Comparison of ENCODE assay signal across 8 cellular contexts in genomic region chr12:48903982-48904411, GRCh38. TPM values are rescaled to one million over a fixed set of nuclear protein-coding genes. Genes with fewer than 3 reads are reported as not detected.
DNase-seq lines count a peak whose midpoint lies in the region; ATAC-seq and FAIRE-seq lines count a peak whose summit lies in the region.

No MANE protein-coding gene starts in this region.

- intact Hi-C loops in left colon (cut with DNase I, micrococcal nuclease): no loop called here

- no peak for FAIRE-seq in RCC 7860 (lab: Jason Lieb, UNC)

- ATAC-seq in HG02759 (IDR thresholded peaks at IDR 0.05; ENCODE audit: unreplicated experiment) (peak; percentile 85), left colon (peak; percentile 92)

- DNase-seq in ELR (ENCODE audit: low read depth) (peak; percentile 85), NCI-H2107 (lab: John Stamatoyannopoulos, UW) (peak; percentile 75), cerebellar cortex (ENCODE audit: low spot score) (peak; percentile 73), left colon (peak; percentile 67 to 83), RCC 7860 (ENCODE audit: low spot score) (no peak)
- peak; percentile 70 for DNase-seq in activated CD4-positive, alpha-beta T cell treated with anti-CD3 and anti-CD28 coated beads for 1 hour
- DNase-seq in stimulated activated CD4-positive, alpha-beta T cell treated with anti-CD3 and anti-CD28 coated beads, Interleukin-1b, Interleukin-23, amount 100 ng/mL, for 4 hours (ENCODE audit: low read depth in 2 of 2): peak; percentile 74 to 80

RNA-seq across cellular contexts. Expression of gene FKBP11, which starts 21.3 kb away (rescaled TPM):
- 10 to 100 TPM; 21.3 to 26.9 TPM for total RNA-seq in left colon

RNA-seq across cellular contexts. Expression of gene RND1, which starts 38.3 kb away (rescaled TPM):
- total RNA-seq in left colon: 1 to 10 TPM; 2.1 to 8.6 TPM

RNA-seq across cellular contexts. Expression of gene DDX23, which starts 52.0 kb away (rescaled TPM):
- total RNA-seq in left colon: 10 to 100 TPM; 74.6 to 79.8 TPM

RNA-seq across cellular contexts. Expression of gene ARF3, which starts 53.3 kb away (rescaled TPM):
- 100 to 1,000 TPM; 271 to 304 TPM for total RNA-seq in left colon
